In the genomic region with DNA sequence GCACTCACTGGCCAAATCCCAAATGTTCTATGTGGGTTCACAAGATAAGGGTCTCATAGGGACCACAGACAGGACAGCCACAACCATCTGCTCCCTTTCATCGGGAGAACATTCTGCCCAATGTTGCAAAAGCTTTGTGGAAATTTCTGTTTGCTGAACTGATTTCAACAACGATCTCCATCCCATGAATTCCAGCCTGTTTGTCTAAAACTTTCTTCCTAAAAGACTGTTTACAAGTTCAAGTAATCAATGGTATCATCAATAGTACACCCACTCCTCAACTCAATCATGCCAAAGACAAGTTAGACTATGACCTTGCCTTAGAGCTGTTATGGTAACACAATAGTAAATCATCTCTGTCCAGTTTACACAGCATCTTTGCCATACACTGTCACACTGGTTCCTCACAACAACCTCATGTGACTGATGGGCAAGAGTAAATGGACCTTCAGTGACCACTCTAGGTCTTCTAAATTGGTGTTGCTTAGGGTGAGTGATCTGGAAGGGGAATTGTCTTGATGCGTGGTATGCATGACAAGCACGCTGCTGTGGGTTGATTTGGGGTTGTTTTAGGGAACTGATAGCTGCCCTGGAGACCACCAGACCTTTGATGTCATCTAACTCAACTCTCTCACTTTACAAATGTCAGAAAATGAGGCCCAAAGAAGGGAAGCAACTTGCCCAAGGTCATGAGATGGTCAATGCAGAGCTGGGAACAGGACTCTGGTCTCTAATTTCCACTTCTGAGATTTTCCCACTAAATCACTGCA, we compare ENCODE assay signal across 16 cellular contexts.
DNase-seq lines count a peak whose midpoint lies in the region; ATAC-seq, FAIRE-seq and TF ChIP-seq lines count a peak whose summit lies in the region.
"Had no signal": no experiment of that assay in that cellular context is flagged by ENCODE, and none has a peak within 500 bp of the region (broad histone marks: within the 10 kb centered on the region; RNA-seq: fewer than 3 reads in every experiment).

No MANE protein-coding gene starts in this region.

- CTCF ChIA-PET in HepG2 (lab: Yijun Ruan, JAX; ENCODE audit: low intra/inter-chr PET ratio, low total read pairs), result no interaction called here

- BruUV-seq in HepG2 (replicated peaks; lab: Mats Ljungman, UMichigan), result no TSS peak

- in situ Hi-C loops in HepG2 (cut with HindIII; ENCODE audit: extremely low pct_ligation_motif_present, low pct_unique_long_range_greater_than_20kb), result no loop called here
- in situ Hi-C loops in gastrocnemius medialis (cut with MboI; ENCODE audit: low sequenced_read_pairs in 4 of 4), result no loop called here

- TF ChIP-seq EP300 in HepG2 (IDR thresholded peaks at IDR 0.05; ENCODE audit: low read depth in 2 of 2, low read length in 2 of 2) (no peak), HepG2 (CRISPR knock-in tag; IDR thresholded peaks at IDR 0.05; ENCODE audit: borderline replicate concordance) (no peak)

- POLR2A ChIA-PET in HepG2 (lab: Yijun Ruan, JAX), result no interaction called here

- no peak overlapping the region for H3K4me3 Mint-ChIP-seq in stimulated activated memory B cell treated with anti-CD40 and anti-IgM and Interleukin-4, amounts not matched to agents 10 μg/mL and 1 μg/mL and 100 μg/mL, for 72 hours
- H3K4me3 Mint-ChIP-seq: B cell; CD8-positive, alpha-beta T cell; H9; IgD-negative memory B cell had no signal

- intact Hi-C loops in HepG2 (cut with micrococcal nuclease; ENCODE audit: unreplicated experiment), result no loop called here
- intact Hi-C loops in gastrocnemius medialis (cut with DNase I; ENCODE audit: low total_unique reads), result no loop called here

- H3K4me3 ChIP-seq in OCI-LY3 (ENCODE audit: low read length) (no peak overlapping the region), HepG2 (replicated peaks in 1 of 3; ENCODE audit: insufficient read depth in 1 of 3, low read depth in 2 of 3, low read length in 3 of 3) (no peak overlapping the region), coronary artery (no peak overlapping the region), gastrocnemius medialis (no peak overlapping the region)
- H3K4me3 ChIP-seq: BLaER1 treated with 17β-estradiol and CSF1 and Interleukin-3, amounts not matched to agents 10 nM and 100 nM had no signal

- no peaks in the 10 kb centered on the region for H3K9me3 Mint-ChIP-seq in stimulated activated memory B cell treated with anti-CD40 and anti-IgM and Interleukin-4, amounts not matched to agents 10 μg/mL and 1 μg/mL and 100 μg/mL, for 72 hours
- H3K9me3 Mint-ChIP-seq: CD8-positive, alpha-beta T cell had no signal

- H3K36me3 Mint-ChIP-seq in stimulated activated memory B cell treated with anti-CD40 and anti-IgM and Interleukin-4, amounts not matched to agents 10 μg/mL and 1 μg/mL and 100 μg/mL, for 72 hours, result no peaks in the 10 kb centered on the region
- H3K36me3 Mint-ChIP-seq: CD8-positive, alpha-beta T cell; IgD-negative memory B cell had no signal

- no peaks in the 10 kb centered on the region for H3K4me1 Mint-ChIP-seq in stimulated activated memory B cell treated with anti-CD40 and anti-IgM and Interleukin-4, amounts not matched to agents 10 μg/mL and 1 μg/mL and 100 μg/mL, for 72 hours
- H3K4me1 Mint-ChIP-seq: B cell, H9 had no signal

- H3K9me3 ChIP-seq in OCI-LY3 (ENCODE audit: insufficient read depth, low read length), result no peaks in the 10 kb centered on the region
- no peaks in the 10 kb centered on the region for H3K9me3 ChIP-seq in HepG2 (ENCODE audit: low read length)
- H3K9me3 ChIP-seq in gastrocnemius medialis, result no peaks in the 10 kb centered on the region

- no peak for TF ChIP-seq RAD21 in HepG2 (CRISPR knock-in tag; IDR thresholded peaks at IDR 0.05)

- no peak for TF ChIP-seq CTCF in OCI-LY3 (IDR thresholded peaks at IDR 0.05; ENCODE audit: low read depth, low read length)
- TF ChIP-seq CTCF in HepG2 (CRISPR knock-in tag; IDR thresholded peaks at IDR 0.05), result no peak
- no peak for TF ChIP-seq CTCF in coronary artery (IDR thresholded peaks at IDR 0.05)
- TF ChIP-seq CTCF in gastrocnemius medialis (IDR thresholded peaks at IDR 0.05 in 4 of 5, conservative IDR thresholded peaks at IDR 0.05 in 1 of 5), result no peak

- H3K79me2 ChIP-seq in OCI-LY3 (ENCODE audit: low read length), result no peaks in the 10 kb centered on the region
- H3K79me2 ChIP-seq in HepG2 (ENCODE audit: insufficient read depth, low read length), result no peaks in the 10 kb centered on the region

- ATAC-seq in HepG2, result peak; percentile 26; the same call in 1 of the 3 replicates
- ATAC-seq in stimulated activated memory B cell treated with anti-CD40 and anti-IgM and Interleukin-4, amounts not matched to agents 10 μg/mL and 1 μg/mL and 100 μg/mL, for 72 hours, result peak; percentile 78
- ATAC-seq in gastrocnemius medialis, result no peak
- ATAC-seq: CD8-positive, alpha-beta T cell had no signal

- H3K36me3 ChIP-seq in OCI-LY3 (replicated peaks; ENCODE audit: low read depth, low read length), result no peaks in the 10 kb centered on the region
- no peaks in the 10 kb centered on the region for H3K36me3 ChIP-seq in HepG2 (replicated peaks in 1 of 2; ENCODE audit: control insufficient read depth in 1 of 2, insufficient read depth in 2 of 2, low read length in 2 of 2)
- no peaks in the 10 kb centered on the region for H3K36me3 ChIP-seq in gastrocnemius medialis
- H3K36me3 ChIP-seq: BLaER1 treated with 17β-estradiol and CSF1 and Interleukin-3, amounts not matched to agents 10 nM and 100 nM had no signal

- DNase-seq in GM12891 (ENCODE audit: insufficient read length, low spot score) (no peak), HepG2 (ENCODE audit: low spot score) (no peak), coronary artery (ENCODE audit: low spot score) (no peak), SIG-M5 treated with dmso at 0.1 percent for 504 hours (lab: John Stamatoyannopoulos, UW; ENCODE audit: unreplicated experiment) (no peak), gastrocnemius medialis (no peak)
- DNase-seq: Calu3; CD8-positive, alpha-beta T cell; H9 had no signal

- H3K27me3 ChIP-seq in OCI-LY3 (ENCODE audit: low read depth, low read length) (no peaks in the 10 kb centered on the region), HepG2 (ENCODE audit: control insufficient read depth in 1 of 2, insufficient read depth in 2 of 2, low read length in 2 of 2) (no peaks in the 10 kb centered on the region; a peak in 3 of 5 replicates), gastrocnemius medialis (no peaks in the 10 kb centered on the region)
- H3K27me3 ChIP-seq: BLaER1 treated with 17β-estradiol and CSF1 and Interleukin-3, amounts not matched to agents 10 nM and 100 nM had no signal

- H3K4me1 ChIP-seq in OCI-LY3 (ENCODE audit: low read length) (peaks cover 23% of the 10 kb centered on the region), HepG2 (ENCODE audit: insufficient read depth, low read length) (peaks cover 8% of the 10 kb centered on the region; the same call in 1 of the 2 replicates), gastrocnemius medialis (peaks cover 0 to 3% of the 10 kb centered on the region in 2 donors)

- peaks cover 17% of the 10 kb centered on the region for H3K27me3 Mint-ChIP-seq in stimulated activated memory B cell treated with anti-CD40 and anti-IgM and Interleukin-4, amounts not matched to agents 10 μg/mL and 1 μg/mL and 100 μg/mL, for 72 hours

- FAIRE-seq in GM12891 (lab: Jason Lieb, UNC) (no peak), HepG2 (lab: Jason Lieb, UNC) (no peak)
- FAIRE-seq: G401.6, H1, HTR-8/SVneo had no signal

- H2AFZ ChIP-seq in OCI-LY3 (ENCODE audit: low read depth, low read length) (no peak overlapping the region), HepG2 (ENCODE audit: low read length) (no peak overlapping the region)

- H3K27ac Mint-ChIP-seq in stimulated activated memory B cell treated with anti-CD40 and anti-IgM and Interleukin-4, amounts not matched to agents 10 μg/mL and 1 μg/mL and 100 μg/mL, for 72 hours, result no peak overlapping the region
- H3K27ac Mint-ChIP-seq: B cell; CD8-positive, alpha-beta T cell; H9; IgD-negative memory B cell had no signal

- no peak overlapping the region for H3K9ac ChIP-seq in OCI-LY3 (ENCODE audit: low read length)
- H3K9ac ChIP-seq in HepG2 (ENCODE audit: insufficient read depth, low read depth, low read length), result no peak overlapping the region
- H3K9ac ChIP-seq: BLaER1 treated with 17β-estradiol and CSF1 and Interleukin-3, amounts not matched to agents 10 nM and 100 nM had no signal

- H4K20me1 ChIP-seq in OCI-LY3 (ENCODE audit: insufficient read depth, low read length), result no peaks in the 10 kb centered on the region
- no peaks in the 10 kb centered on the region for H4K20me1 ChIP-seq in HepG2 (ENCODE audit: insufficient read depth, low read length)
- H4K20me1 ChIP-seq: BLaER1 treated with 17β-estradiol and CSF1 and Interleukin-3, amounts not matched to agents 10 nM and 100 nM had no signal

- 0 out of 2 replicates have a peak overlapping the region, but pooled peaks have one; percentile 26 for H3K4me2 ChIP-seq in OCI-LY3 (ENCODE audit: low read length)
- H3K4me2 ChIP-seq in HepG2 (ENCODE audit: low read depth, low read length), result no peak overlapping the region

- H3K27ac ChIP-seq in OCI-LY3 (ENCODE audit: low read length), result no peak overlapping the region
- H3K27ac ChIP-seq in HepG2 (ENCODE audit: extremely low read length, insufficient read depth, low read length), result no peak overlapping the region
- no peak overlapping the region for H3K27ac ChIP-seq in coronary artery
- H3K27ac ChIP-seq in gastrocnemius medialis, result no peak overlapping the region
- H3K27ac ChIP-seq: BLaER1 treated with 17β-estradiol and CSF1 and Interleukin-3, amounts not matched to agents 10 nM and 100 nM had no signal

- no peak for TF ChIP-seq POLR2A in GM12891 (IDR thresholded peaks at IDR 0.05; ENCODE audit: low read depth, low read length)
- TF ChIP-seq POLR2A in HepG2 (IDR thresholded peaks at IDR 0.05; ENCODE audit: insufficient read depth in 1 of 2, low read depth in 2 of 2, low read length in 2 of 2), result no peak
- no peak for TF ChIP-seq POLR2A in gastrocnemius medialis (IDR thresholded peaks at IDR 0.05)

- WGBS in HepG2 (ENCODE audit: low lambda C conversion rate), result 26% methylated on average over 4 of the region's 4 CpGs

TF ChIP-seq in GM12891, 5 proteins besides CTCF, POLR2A, EP300 and RAD21:
- TF ChIP-seq SPI1 (IDR thresholded peaks at IDR 0.05; ENCODE audit: low read depth, low read length) (peak; percentile 84), TAF1 (IDR thresholded peaks at IDR 0.05; ENCODE audit: low read depth, low read length) (no peak)

Comparison
In these comparisons a context has a peak if more than half of its experiments do, and no peak if none do; other contexts are left out.
1. ATAC-seq: peak in HepG2 (single experiment) and stimulated activated memory B cell treated with anti-CD40 and anti-IgM and Interleukin-4, amounts not matched to agents 10 μg/mL and 1 μg/mL and 100 μg/mL, for 72 hours (single experiment); none in gastrocnemius medialis (0 of 2).